ENCODE assay signal across 9 cellular contexts in the genomic region with DNA sequence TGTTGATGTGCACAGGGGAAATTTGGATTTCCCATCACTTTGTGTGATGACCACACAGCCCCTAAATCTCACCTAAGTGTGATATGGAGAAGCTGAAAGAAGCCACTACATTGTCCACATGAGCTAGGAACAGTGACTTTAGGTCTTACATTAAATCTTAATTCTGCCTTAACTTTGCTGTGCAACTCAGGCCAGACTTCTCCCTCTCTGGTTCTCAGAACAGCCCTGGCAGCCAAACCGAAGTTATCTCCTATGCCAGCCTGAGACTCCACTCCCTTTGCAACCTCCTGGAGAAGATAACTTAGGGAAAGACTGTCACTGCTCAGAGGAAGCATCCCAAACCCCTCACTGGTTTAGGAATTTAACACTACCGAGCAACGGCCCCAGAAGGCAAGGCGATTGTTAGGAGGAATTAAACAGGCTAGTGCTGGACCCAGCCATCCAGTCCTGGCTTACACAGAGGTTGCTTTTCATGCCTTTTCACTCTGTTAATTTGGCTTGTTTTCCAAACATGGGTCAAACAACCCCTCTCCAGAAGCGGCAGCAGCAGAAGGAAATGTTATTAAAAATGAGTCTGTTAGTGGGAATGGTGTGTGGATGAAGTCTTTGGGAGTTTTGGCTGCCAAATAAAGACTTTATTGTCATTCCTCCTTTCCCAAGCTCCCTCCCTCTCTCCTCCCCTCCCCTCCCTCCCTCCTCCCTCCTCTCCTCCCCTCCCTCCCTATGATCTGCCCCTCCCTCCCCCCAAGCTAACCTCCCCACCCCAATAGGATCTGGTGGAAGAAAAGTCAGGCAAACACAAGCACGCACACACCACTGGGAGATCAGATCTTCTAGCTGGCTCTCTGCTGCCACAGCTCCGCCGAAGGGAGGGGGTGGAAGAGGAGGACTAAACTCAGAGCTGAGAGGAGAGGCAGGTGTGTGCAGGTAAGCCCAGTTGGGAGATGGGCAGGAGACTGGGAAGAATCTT. TPM values are rescaled to one million over a fixed set of nuclear protein-coding genes. Genes with fewer than 3 reads are reported as not detected.
DNase-seq lines count a peak whose midpoint lies in the region; FAIRE-seq and TF ChIP-seq lines count a peak whose summit lies in the region.
"Had no signal": no experiment of that assay in that cellular context is flagged by ENCODE, and none has a peak within 500 bp of the region (broad histone marks: within the 10 kb centered on the region; RNA-seq: fewer than 3 reads in every experiment).

A gene (plus strand): TSS at position 795 of the 970 bp plus-strand sequence. CDS start 7,379 bp downstream, outside the sequence.

- intact Hi-C loops in kidney (cut with DNase I) (no loop called here), testis (cut with DNase I; ENCODE audit: low total_unique reads) (no loop called here)

- H3K9ac ChIP-seq in kidney (ENCODE audit: low read length in 2 of 2), result no peak within 1 kb of the TSS

- TF ChIP-seq POLR2A in testis (IDR thresholded peaks at IDR 0.05), result no peak

- no peaks in the 10 kb centered on the region for H3K27me3 ChIP-seq in testis

- WGBS in testis, 2 donors, result 32 to 36% methylated on average over 8 of the region's 8 CpGs

- H3K27ac ChIP-seq in kidney (ENCODE audit: low read depth in 2 of 2, low read length in 2 of 2) (peak within 1 kb of the TSS; percentile 40 to 66), testis (peak within 1 kb of the TSS; percentile 64 to 86)

- H3K36me3 ChIP-seq in kidney (ENCODE audit: control insufficient read depth in 1 of 2, insufficient read depth in 2 of 2, low read length in 2 of 2) (no peaks in the 10 kb centered on the region), testis (ENCODE audit: low read depth, missing control alignments) (no peaks in the 10 kb centered on the region)
- H3K36me3 ChIP-seq: HAP-1 had no signal

- no peak for FAIRE-seq in kidney (lab: Jason Lieb, UNC)

- DNase-seq in LNCaP clone FGC (ENCODE audit: low read depth) (no peak), T47D (ENCODE audit: low read depth in 1 of 2, low spot score in 1 of 2) (peak; percentile 65 to 78), kidney (peak; percentile 60), testis (peak; percentile 70), GM13977 (ENCODE audit: low spot score) (no peak), NCI-H1092 (lab: John Stamatoyannopoulos, UW) (no peak), GM13976 (ENCODE audit: low spot score) (no peak)
- no peak for DNase-seq in activated CD4-positive, alpha-beta T cell treated with anti-CD3 and anti-CD28 coated beads for 4 hours

- in situ Hi-C loops in T47D (cut with HindIII; ENCODE audit: low pct_unique_long_range_greater_than_20kb, low sequenced_read_pairs) (no loop called here), GM13977 (cut with MboI; ENCODE audit: low pct_unique_long_range_greater_than_20kb, low sequenced_read_pairs, unreplicated experiment) (no loop called here), GM13976 (cut with MboI; ENCODE audit: low sequenced_read_pairs, unreplicated experiment) (no loop called here)

- H3K4me1 ChIP-seq in kidney (ENCODE audit: control insufficient read depth in 1 of 2, insufficient read depth in 1 of 2, low read depth in 1 of 2, low read length in 2 of 2), result peaks cover 0 to 6% of the 10 kb centered on the region in 2 donors
- H3K4me1 ChIP-seq in testis, result peaks cover 10% of the 10 kb centered on the region
- H3K4me1 ChIP-seq: HAP-1 had no signal

- H3K4me3 ChIP-seq in LNCaP clone FGC (ENCODE audit: low read depth, low read length) (no peak within 1 kb of the TSS), kidney (ENCODE audit: low read length in 2 of 2) (peak within 1 kb of the TSS; percentile 42 to 48), testis (peak within 1 kb of the TSS; percentile 40 to 42)
- H3K4me3 ChIP-seq: HAP-1 had no signal

- H3K9me3 ChIP-seq in kidney (ENCODE audit: control insufficient read depth in 1 of 2, low read length in 2 of 2), result no peaks in the 10 kb centered on the region
- H3K9me3 ChIP-seq in testis, result no peaks in the 10 kb centered on the region
- H3K9me3 ChIP-seq: HAP-1 had no signal

- TF ChIP-seq CTCF in LNCaP clone FGC (IDR thresholded peaks at IDR 0.05; ENCODE audit: control insufficient read depth, extremely low read depth, insufficient read depth) (peak; percentile 6; the same call in 1 of the 2 replicates), kidney (IDR thresholded peaks at IDR 0.05; ENCODE audit: borderline replicate concordance, extremely low read depth, insufficient read depth) (no peak), testis (IDR thresholded peaks at IDR 0.05) (no peak), GM13977 (IDR thresholded peaks at IDR 0.05; ENCODE audit: extremely low read depth, insufficient read depth, missing control alignments) (no peak), GM13976 (IDR thresholded peaks at IDR 0.05; ENCODE audit: borderline replicate concordance, control extremely low read depth, extremely low read depth, insufficient read depth, missing control alignments) (no peak)

RNA-seq across cellular contexts. Expression of the gene that starts here (rescaled TPM):
- 24.5 TPM for total RNA-seq in kidney
- polyA plus RNA-seq in kidney (ENCODE audit: insufficient read depth, low read depth, low replicate concordance), result 9.5 TPM
- 1 to 10 TPM; 9.6 to 10.0 TPM for total RNA-seq in testis
- polyA plus RNA-seq in testis (ENCODE audit: insufficient read depth, low read depth, low replicate concordance), result 26.5 TPM

Comparison
In these comparisons a context has a peak if more than half of its experiments do, and no peak if none do; other contexts are left out.
1. DNase-seq: peak in T47D (2 of 2), kidney (single experiment) and testis (single experiment); none in LNCaP clone FGC (single experiment), activated CD4-positive, alpha-beta T cell treated with anti-CD3 and anti-CD28 coated beads for 4 hours (0 of 2), GM13977 (single experiment), NCI-H1092 (single experiment) and GM13976 (single experiment).